ENCODE assay signal across 17 cellular contexts in the genomic region with DNA sequence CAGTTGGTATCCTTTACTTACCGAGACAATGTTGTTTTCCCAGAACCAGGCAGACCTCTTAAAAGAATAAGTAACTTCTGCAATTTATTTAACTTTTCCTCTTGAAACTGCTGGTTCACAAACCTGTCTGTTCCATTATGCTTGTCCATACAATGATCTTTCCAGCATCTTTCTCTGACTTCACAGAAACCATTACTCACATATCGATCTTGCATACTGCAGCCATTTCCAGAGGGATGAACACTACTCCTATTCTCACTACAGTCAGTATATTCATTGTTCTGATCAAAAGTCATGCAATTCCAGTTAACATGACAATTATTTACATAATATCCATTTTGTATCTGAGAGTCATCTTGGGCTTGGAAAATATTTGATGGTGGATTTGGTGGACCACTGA. TPM values are rescaled to one million over a fixed set of nuclear protein-coding genes. Genes with fewer than 3 reads are reported as not detected.
DNase-seq lines count a peak whose midpoint lies in the region; ATAC-seq and TF ChIP-seq lines count a peak whose summit lies in the region.
"Had no signal": no experiment of that assay in that cellular context is flagged by ENCODE, and none has a peak within 500 bp of the region (broad histone marks: within the 10 kb centered on the region; RNA-seq: fewer than 3 reads in every experiment).

No MANE protein-coding gene starts in this region.

- H3K27me3 ChIP-seq in CD8-positive, alpha-beta T cell (ENCODE audit: insufficient read depth, low read length): no peaks in the 10 kb centered on the region
- H3K27me3 ChIP-seq: transverse colon had no signal

- H3K36me3 Mint-ChIP-seq in T-helper 1 cell treated with Interleukin-12 subunit alpha and Interleukin-12 subunit beta and Interleukin-4 antibody, amounts not matched to agents 30 μg/mL and 1 μg/mL, for 36 hours (ENCODE audit: low read depth): peaks cover 36% of the 10 kb centered on the region
- H3K36me3 Mint-ChIP-seq in CD8-positive, alpha-beta T cell: peaks cover 62% of the 10 kb centered on the region
- peaks cover 18% of the 10 kb centered on the region for H3K36me3 Mint-ChIP-seq in activated naive CD8-positive, alpha-beta T cell
- H3K36me3 Mint-ChIP-seq in naive thymus-derived CD8-positive, alpha-beta T cell: peaks cover 16 to 51% (median 24%) of the 10 kb centered on the region in 3 donors

- H3K4me1 ChIP-seq in CD8-positive, alpha-beta T cell (ENCODE audit: insufficient read depth, low read length): peaks cover 63% of the 10 kb centered on the region

- intact Hi-C loops in CD8-positive, alpha-beta T cell (cut with DNase I, micrococcal nuclease): loop anchor here (2.0 to 10.0 kb wide), 6 partner anchors 13 to 1371 kb away; partner anchors contain the start of genes RFC3 (in 2 of the 2) and HSPH1 (in 1 of the 2)

- H3K27ac Mint-ChIP-seq in T-helper 1 cell treated with Interleukin-12 subunit alpha and Interleukin-12 subunit beta and Interleukin-4 antibody, amounts not matched to agents 30 μg/mL and 1 μg/mL, for 36 hours: no peak overlapping the region
- H3K27ac Mint-ChIP-seq in CD8-positive, alpha-beta T cell: peak overlapping the region; percentile 1
- H3K27ac Mint-ChIP-seq in activated naive CD8-positive, alpha-beta T cell: peak overlapping the region; percentile 83
- peak overlapping the region in 4 of 10 donors; percentile 4 to 66 (median 49) for H3K27ac Mint-ChIP-seq in naive thymus-derived CD8-positive, alpha-beta T cell
- H3K27ac Mint-ChIP-seq: progenitor cell of endocrine pancreas had no signal

- H3K9me3 ChIP-seq in CD8-positive, alpha-beta T cell (ENCODE audit: low read length): no peaks in the 10 kb centered on the region
- H3K9me3 ChIP-seq: transverse colon had no signal

- H3K4me1 Mint-ChIP-seq in T-helper 1 cell treated with Interleukin-12 subunit alpha and Interleukin-12 subunit beta and Interleukin-4 antibody, amounts not matched to agents 30 μg/mL and 1 μg/mL, for 36 hours (ENCODE audit: low read depth): peaks cover 52% of the 10 kb centered on the region
- H3K4me1 Mint-ChIP-seq in CD8-positive, alpha-beta T cell (ENCODE audit: low read depth): peaks cover 64% of the 10 kb centered on the region
- peaks cover 67% of the 10 kb centered on the region for H3K4me1 Mint-ChIP-seq in activated naive CD8-positive, alpha-beta T cell (ENCODE audit: low read depth)
- peaks cover 36 to 80% (median 72%) of the 10 kb centered on the region in 4 donors for H3K4me1 Mint-ChIP-seq in naive thymus-derived CD8-positive, alpha-beta T cell

- peak overlapping the region; percentile 14 for H3K4me3 Mint-ChIP-seq in T-helper 1 cell treated with Interleukin-12 subunit alpha and Interleukin-12 subunit beta and Interleukin-4 antibody, amounts not matched to agents 30 μg/mL and 1 μg/mL, for 36 hours
- peak overlapping the region; percentile 9 for H3K4me3 Mint-ChIP-seq in CD8-positive, alpha-beta T cell
- H3K4me3 Mint-ChIP-seq in activated naive CD8-positive, alpha-beta T cell: peak overlapping the region; percentile 80
- H3K4me3 Mint-ChIP-seq in naive thymus-derived CD8-positive, alpha-beta T cell: peak overlapping the region; percentile 34 to 76 (median 64)

- H3K27me3 Mint-ChIP-seq in T-helper 1 cell treated with Interleukin-12 subunit alpha and Interleukin-12 subunit beta and Interleukin-4 antibody, amounts not matched to agents 30 μg/mL and 1 μg/mL, for 36 hours (ENCODE audit: low read depth): no peaks in the 10 kb centered on the region
- H3K27me3 Mint-ChIP-seq in CD8-positive, alpha-beta T cell (ENCODE audit: low read depth): no peaks in the 10 kb centered on the region
- no peaks in the 10 kb centered on the region for H3K27me3 Mint-ChIP-seq in activated naive CD8-positive, alpha-beta T cell
- H3K27me3 Mint-ChIP-seq in naive thymus-derived CD8-positive, alpha-beta T cell: no peaks in the 10 kb centered on the region
- H3K27me3 Mint-ChIP-seq: progenitor cell of endocrine pancreas had no signal

- CTCF ChIA-PET in CD8-positive, alpha-beta T cell (lab: Charles Lee): no interaction called here

- TF ChIP-seq CTCF in CD8-positive, alpha-beta T cell (IDR thresholded peaks at IDR 0.05): no peak

- ATAC-seq in CD8-positive, alpha-beta T cell: no peak
- ATAC-seq in naive thymus-derived CD8-positive, alpha-beta T cell: no peak
- ATAC-seq in HG03571 (IDR thresholded peaks at IDR 0.05; ENCODE audit: unreplicated experiment) (no peak), GM18868 (IDR thresholded peaks at IDR 0.05; ENCODE audit: unreplicated experiment) (no peak)

- POLR2A ChIA-PET in CD8-positive, alpha-beta T cell (lab: Charles Lee): interaction anchor here (0.5 to 1.0 kb wide), 2 partner anchors 10 to 50 kb away, joined by 3 read pairs; partner anchors contain the start of gene PDS5B
- POLR2A ChIA-PET in naive thymus-derived CD8-positive, alpha-beta T cell (lab: Charles Lee): no interaction called here

- DNase-seq in T-helper 1 cell: no peak
- no peak for DNase-seq in CD8-positive, alpha-beta T cell
- no peak for DNase-seq in naive thymus-derived CD8-positive, alpha-beta T cell
- no peak for DNase-seq in GF-D8 (lab: John Stamatoyannopoulos, UW)
- DNase-seq: activated CD4-positive, alpha-beta T cell treated with anti-CD3 and anti-CD28 coated beads, Interleukin-2, amount 50 U/mL, for 4 hours; kidney; MM.1S; NCI-H774; RPMI8226; T-helper 9 cell; transverse colon had no signal

- H3K4me3 ChIP-seq in CD8-positive, alpha-beta T cell (ENCODE audit: low read depth, low read length): no peak overlapping the region
- H3K4me3 ChIP-seq: transverse colon had no signal

- no peaks in the 10 kb centered on the region for H3K9me3 Mint-ChIP-seq in T-helper 1 cell treated with Interleukin-12 subunit alpha and Interleukin-12 subunit beta and Interleukin-4 antibody, amounts not matched to agents 30 μg/mL and 1 μg/mL, for 36 hours
- H3K9me3 Mint-ChIP-seq in CD8-positive, alpha-beta T cell: no peaks in the 10 kb centered on the region
- no peaks in the 10 kb centered on the region for H3K9me3 Mint-ChIP-seq in activated naive CD8-positive, alpha-beta T cell (ENCODE audit: low read depth)
- H3K9me3 Mint-ChIP-seq in naive thymus-derived CD8-positive, alpha-beta T cell: peaks cover 0 to 5% (median 0%) of the 10 kb centered on the region in 9 donors

- no peaks in the 10 kb centered on the region for H3K36me3 ChIP-seq in CD8-positive, alpha-beta T cell (ENCODE audit: insufficient read depth, low read length)

- no peak overlapping the region for H3K27ac ChIP-seq in CD8-positive, alpha-beta T cell (ENCODE audit: low read depth, low read length)
- H3K27ac ChIP-seq: 22Rv1, transverse colon had no signal

RNA-seq across cellular contexts. Expression of gene N4BP2L2, which starts 2.8 kb away (rescaled TPM):
- 100 to 1,000 TPM; 141 to 149 TPM for total RNA-seq in CD8-positive, alpha-beta T cell
- 100 to 1,000 TPM; 332 to 395 TPM for total RNA-seq in naive thymus-derived CD8-positive, alpha-beta T cell
- 100 to 1,000 TPM; 126 to 186 (median 168) TPM for polyA plus RNA-seq in naive thymus-derived CD8-positive, alpha-beta T cell

RNA-seq across cellular contexts. Expression of gene PDS5B, which starts 50.5 kb away (rescaled TPM):
- total RNA-seq in CD8-positive, alpha-beta T cell: 10 to 100 TPM; 44.9 to 45.6 TPM
- total RNA-seq in naive thymus-derived CD8-positive, alpha-beta T cell: 10 to 100 TPM; 68.1 to 71.6 TPM
- 10 to 100 TPM; 32.0 to 38.1 (median 34.7) TPM for polyA plus RNA-seq in naive thymus-derived CD8-positive, alpha-beta T cell

Comparison
In these comparisons a context has a peak if more than half of its experiments do, and no peak if none do; other contexts are left out.
1. H3K4me3 Mint-ChIP-seq: peak in every context shown above with its lines; median percentile 80 in activated naive CD8-positive, alpha-beta T cell; 64 in naive thymus-derived CD8-positive, alpha-beta T cell; 14 in T-helper 1 cell treated with Interleukin-12 subunit alpha and Interleukin-12 subunit beta and Interleukin-4 antibody, amounts not matched to agents 30 μg/mL and 1 μg/mL, for 36 hours; 9 in CD8-positive, alpha-beta T cell.